Comparison of ENCODE assay signal across 1 cellular context in genomic region chr9:38039907-38040682, GRCh38.
TF ChIP-seq lines count a peak whose summit lies in the region.

No MANE protein-coding gene starts in this region.

TF ChIP-seq in IMR-90, 13 proteins besides CTCF, POLR2A, EP300 and RAD21 (continued from another document):
- no peak for TF ChIP-seq FOS (IDR thresholded peaks at IDR 0.05; ENCODE audit: low read depth, low read length)
- no peak for TF ChIP-seq CEBPB (IDR thresholded peaks at IDR 0.05; ENCODE audit: low read depth, low read length)
- TF ChIP-seq MXI1 (IDR thresholded peaks at IDR 0.05; ENCODE audit: borderline replicate concordance, low read depth, low read length): no peak
- TF ChIP-seq MAFK (IDR thresholded peaks at IDR 0.05; ENCODE audit: low read depth, low read length): no peak
- no peak for TF ChIP-seq MAZ (IDR thresholded peaks at IDR 0.05; ENCODE audit: borderline replicate concordance, low read depth, low read length)
- no peak for TF ChIP-seq NFE2L2 (IDR thresholded peaks at IDR 0.05; ENCODE audit: low read depth, low read length)
- TF ChIP-seq BHLHE40 (IDR thresholded peaks at IDR 0.05; ENCODE audit: low read depth, low read length): no peak
